34 cellular contexts compared by ENCODE assay signal in genomic region chr7:7317850-7318249, GRCh38.
"Had no signal": no experiment of that assay in that cellular context is flagged by ENCODE, and none has a peak within 500 bp of the region (broad histone marks: within the 10 kb centered on the region; RNA-seq: fewer than 3 reads in every experiment).

No MANE protein-coding gene starts in this region.

- H3K4me3 ChIP-seq: MG63 had no signal

- H3K27me3 ChIP-seq: MG63 had no signal

- H3K9me3 ChIP-seq: MG63 had no signal

- H3K36me3 ChIP-seq: MG63 had no signal

- DNase-seq: Karpas-422, Kasumi-1, MG63, MM.1S, MV-4-11, NCI-H1048, NCI-H1092, NCI-H1092 treated with DMSO at 0.1 percent for 48 hours, NCI-H1105, NCI-H1105 treated with DMSO at 0.1 percent for 48 hours, NCI-H1417, NCI-H1417 treated with DMSO at 0.1 percent for 48 hours, NCI-H1436, NCI-H1436 treated with DMSO at 0.1 percent for 48 hours, NCI-H146, NCI-H1694, NCI-H1694 treated with DMSO at 0.1 percent for 48 hours, NCI-H187, NCI-H187 treated with DMSO at 0.1 percent for 48 hours, NCI-H1930, NCI-H2029, NCI-H2029 treated with DMSO at 0.1 percent for 48 hours, NCI-H2081, NCI-H2081 treated with DMSO at 0.1 percent for 48 hours, NCI-H2107, NCI-H2171, NCI-H2171 treated with DMSO at 0.1 percent for 48 hours, NCI-H2227 treated with DMSO at 0.1 percent for 48 hours, NCI-H226, NCI-H345, NCI-H446, NCI-H446 treated with DMSO at 0.1 percent for 48 hours, NCI-H510A, NCI-H510A treated with DMSO at 0.1 percent for 48 hours had no signal
